ENCODE assay signal across 1 cellular context in genomic region chr2:138501427-138502252, GRCh38.
TF ChIP-seq lines count a peak whose summit lies in the region.

Gene SPOPL, plus strand, starts transcription at chr2:138501770. Its CDS starts 48,447 bp downstream, at chr2:138550217.

TF ChIP-seq in GM12878, 131 proteins besides CTCF, POLR2A, EP300 and RAD21 (continued from another document):
- peak; percentile 64 for TF ChIP-seq ELK1 (IDR thresholded peaks at IDR 0.05; ENCODE audit: low read depth, low read length)
